ENCODE assay signal across 19 cellular contexts in the genomic region with DNA sequence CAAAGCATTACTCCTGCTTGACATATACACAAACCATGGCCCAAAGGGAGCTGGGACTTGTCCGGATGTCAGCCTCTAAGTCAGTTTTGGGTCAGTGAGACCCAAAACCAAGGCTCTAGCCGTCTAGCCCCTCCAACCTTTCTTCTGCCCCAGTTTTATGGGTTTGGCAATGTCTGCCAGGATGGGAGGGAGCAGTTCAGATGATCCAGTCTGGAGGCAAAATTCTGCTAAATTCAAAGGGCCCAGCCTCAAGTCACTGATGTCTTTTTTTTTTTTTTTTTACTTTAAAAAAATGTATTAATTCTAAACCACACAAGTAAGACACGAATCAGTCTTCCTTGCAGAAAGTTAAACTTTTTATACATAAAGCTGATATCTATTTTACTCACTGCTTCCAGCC. TPM values are rescaled to one million over a fixed set of nuclear protein-coding genes. Genes with fewer than 3 reads are reported as not detected.
DNase-seq lines count a peak whose midpoint lies in the region; ATAC-seq and TF ChIP-seq lines count a peak whose summit lies in the region.
"Had no signal": no experiment of that assay in that cellular context is flagged by ENCODE, and none has a peak within 500 bp of the region (broad histone marks: within the 10 kb centered on the region; RNA-seq: fewer than 3 reads in every experiment).

No MANE protein-coding gene starts in this region.

- H3K36me3 ChIP-seq in CD8-positive, alpha-beta T cell (ENCODE audit: insufficient read depth, low read length): no peaks in the 10 kb centered on the region
- H3K36me3 ChIP-seq in WERI-Rb-1: no peaks in the 10 kb centered on the region
- H3K36me3 ChIP-seq: BLaER1 had no signal

- no peak for TF ChIP-seq CTCF in CD8-positive, alpha-beta T cell (IDR thresholded peaks at IDR 0.05)
- TF ChIP-seq CTCF in WERI-Rb-1 (IDR thresholded peaks at IDR 0.05; ENCODE audit: low read depth, low read length): no peak

- CTCF ChIA-PET in CD8-positive, alpha-beta T cell (lab: Charles Lee): interaction anchor here (0.5 to 3.9 kb wide), 7 partner anchors 9 to 297 kb away, joined by 3 to 24 read pairs (median 3); no protein-coding TSS in a partner anchor

- POLR2A ChIA-PET in CD8-positive, alpha-beta T cell (lab: Charles Lee): interaction anchor here (1.0 to 1.4 kb wide), 4 partner anchors 8 to 12 kb away, joined by 5 to 8 read pairs (median 6); a partner anchor contains a TSS

- no peaks in the 10 kb centered on the region for H3K9me3 ChIP-seq in CD8-positive, alpha-beta T cell (ENCODE audit: low read length)
- no peaks in the 10 kb centered on the region for H3K9me3 ChIP-seq in WERI-Rb-1 (ENCODE audit: severe bottlenecking)
- H3K9me3 ChIP-seq: BLaER1 had no signal

- H3K36me3 Mint-ChIP-seq in activated CD4-positive, alpha-beta T cell treated with anti-CD3 and anti-CD28 coated beads, Interleukin-2, amount 10 ng/mL, durations not matched to agents 24 days and 14 days (ENCODE audit: low read depth): peaks cover 56% of the 10 kb centered on the region
- peaks cover 64% of the 10 kb centered on the region for H3K36me3 Mint-ChIP-seq in CD8-positive, alpha-beta T cell
- peaks cover 79% of the 10 kb centered on the region for H3K36me3 Mint-ChIP-seq in activated T-helper 2 cell treated with anti-CD3 and anti-CD28 coated beads, Interferon-gamma antibody, Interleukin-2, Interleukin-4, amounts not matched to agents 10 μg/mL and 5 μg/mL and 100 μg/mL, durations not matched to agents 14 hours and 24 hours and 36 hours (ENCODE audit: low read depth)
- peaks cover 10% of the 10 kb centered on the region for H3K36me3 Mint-ChIP-seq in natural killer cell treated with Interleukin-12 subunit alpha and Interleukin-12 subunit beta and Interleukin-15 and Interleukin-18, amount 100 ng/mL, for 72 hours

- peak overlapping the region; percentile 97 for H3K27ac Mint-ChIP-seq in activated CD4-positive, alpha-beta T cell treated with anti-CD3 and anti-CD28 coated beads, Interleukin-2, amount 10 ng/mL, durations not matched to agents 24 days and 14 days
- H3K27ac Mint-ChIP-seq in CD8-positive, alpha-beta T cell: peak overlapping the region; percentile 96
- H3K27ac Mint-ChIP-seq in activated T-helper 2 cell treated with anti-CD3 and anti-CD28 coated beads, Interferon-gamma antibody, Interleukin-2, Interleukin-4, amounts not matched to agents 10 μg/mL and 5 μg/mL and 100 μg/mL, durations not matched to agents 14 hours and 24 hours and 36 hours: peak overlapping the region; percentile 98
- peak overlapping the region; percentile 98 to 99 for H3K27ac Mint-ChIP-seq in natural killer cell treated with Interleukin-12 subunit alpha and Interleukin-12 subunit beta and Interleukin-15 and Interleukin-18, amount 100 ng/mL, for 72 hours

- in situ Hi-C loops in ACHN (cut with HindIII; ENCODE audit: low pct_ligation_motif_present, low pct_unique_long_range_greater_than_20kb, low sequenced_read_pairs): no loop called here

- peak overlapping the region; percentile 51 for H3K4me3 Mint-ChIP-seq in activated CD4-positive, alpha-beta T cell treated with anti-CD3 and anti-CD28 coated beads, Interleukin-2, amount 10 ng/mL, durations not matched to agents 24 days and 14 days
- H3K4me3 Mint-ChIP-seq in CD8-positive, alpha-beta T cell: peak overlapping the region; percentile 18
- H3K4me3 Mint-ChIP-seq in activated T-helper 2 cell treated with anti-CD3 and anti-CD28 coated beads, Interferon-gamma antibody, Interleukin-2, Interleukin-4, amounts not matched to agents 10 μg/mL and 5 μg/mL and 100 μg/mL, durations not matched to agents 14 hours and 24 hours and 36 hours (ENCODE audit: low read depth): no peak overlapping the region
- peak overlapping the region; percentile 74 for H3K4me3 Mint-ChIP-seq in natural killer cell treated with Interleukin-12 subunit alpha and Interleukin-12 subunit beta and Interleukin-15 and Interleukin-18, amount 100 ng/mL, for 72 hours

- peaks cover 90% of the 10 kb centered on the region for H3K4me1 ChIP-seq in CD8-positive, alpha-beta T cell (ENCODE audit: insufficient read depth, low read length)
- H3K4me1 ChIP-seq: parathyroid adenoma had no signal

- H3K27me3 ChIP-seq in CD8-positive, alpha-beta T cell (ENCODE audit: insufficient read depth, low read length): no peaks in the 10 kb centered on the region
- no peaks in the 10 kb centered on the region for H3K27me3 ChIP-seq in WERI-Rb-1 (ENCODE audit: insufficient read depth, low read depth, severe bottlenecking)
- H3K27me3 ChIP-seq: BLaER1, hepatocyte had no signal

- intact Hi-C loops in activated CD4-positive, alpha-beta T cell treated with anti-CD3 and anti-CD28 coated beads, Interleukin-2, amount 10 ng/mL, durations not matched to agents 24 days and 14 days (cut with micrococcal nuclease): no loop called here
- intact Hi-C loops in CD8-positive, alpha-beta T cell (cut with DNase I, micrococcal nuclease): loop anchor here in 1 of 2 experiments (2.0 kb wide), 1 partner anchor 15 kb away; no protein-coding TSS in a partner anchor
- intact Hi-C loops in activated T-helper 2 cell treated with anti-CD3 and anti-CD28 coated beads, Interferon-gamma antibody, Interleukin-2, Interleukin-4, amounts not matched to agents 10 μg/mL and 5 μg/mL and 100 μg/mL, durations not matched to agents 14 hours and 24 hours and 36 hours (cut with micrococcal nuclease): no loop called here

- no peak for ATAC-seq in CD8-positive, alpha-beta T cell
- no peak for ATAC-seq in natural killer cell treated with Interleukin-12 subunit alpha and Interleukin-12 subunit beta and Interleukin-15 and Interleukin-18, amount 100 ng/mL, for 72 hours
- no peak for ATAC-seq in GM19324 (IDR thresholded peaks at IDR 0.05; ENCODE audit: low FRiP score, unreplicated experiment)

- no peaks in the 10 kb centered on the region for H3K27me3 Mint-ChIP-seq in activated CD4-positive, alpha-beta T cell treated with anti-CD3 and anti-CD28 coated beads, Interleukin-2, amount 10 ng/mL, durations not matched to agents 24 days and 14 days
- no peaks in the 10 kb centered on the region for H3K27me3 Mint-ChIP-seq in CD8-positive, alpha-beta T cell (ENCODE audit: low read depth)
- H3K27me3 Mint-ChIP-seq in activated T-helper 2 cell treated with anti-CD3 and anti-CD28 coated beads, Interferon-gamma antibody, Interleukin-2, Interleukin-4, amounts not matched to agents 10 μg/mL and 5 μg/mL and 100 μg/mL, durations not matched to agents 14 hours and 24 hours and 36 hours (ENCODE audit: low read depth): no peaks in the 10 kb centered on the region
- H3K27me3 Mint-ChIP-seq in natural killer cell treated with Interleukin-12 subunit alpha and Interleukin-12 subunit beta and Interleukin-15 and Interleukin-18, amount 100 ng/mL, for 72 hours: no peaks in the 10 kb centered on the region

- H3K9me3 Mint-ChIP-seq in activated CD4-positive, alpha-beta T cell treated with anti-CD3 and anti-CD28 coated beads, Interleukin-2, amount 10 ng/mL, durations not matched to agents 24 days and 14 days: no peaks in the 10 kb centered on the region
- no peaks in the 10 kb centered on the region for H3K9me3 Mint-ChIP-seq in CD8-positive, alpha-beta T cell
- no peaks in the 10 kb centered on the region for H3K9me3 Mint-ChIP-seq in activated T-helper 2 cell treated with anti-CD3 and anti-CD28 coated beads, Interferon-gamma antibody, Interleukin-2, Interleukin-4, amounts not matched to agents 10 μg/mL and 5 μg/mL and 100 μg/mL, durations not matched to agents 14 hours and 24 hours and 36 hours
- no peaks in the 10 kb centered on the region for H3K9me3 Mint-ChIP-seq in natural killer cell treated with Interleukin-12 subunit alpha and Interleukin-12 subunit beta and Interleukin-15 and Interleukin-18, amount 100 ng/mL, for 72 hours

- H3K27ac ChIP-seq in CD8-positive, alpha-beta T cell (ENCODE audit: low read depth, low read length): no peak overlapping the region
- no peak overlapping the region for H3K27ac ChIP-seq in WERI-Rb-1
- H3K27ac ChIP-seq: BLaER1, hepatocyte, parathyroid adenoma, RWPE1 had no signal

- no peak overlapping the region for H3K4me3 ChIP-seq in CD8-positive, alpha-beta T cell (ENCODE audit: low read depth, low read length)
- no peak overlapping the region for H3K4me3 ChIP-seq in WERI-Rb-1 (ENCODE audit: low read depth, low read length)
- H3K4me3 ChIP-seq: BLaER1, hepatocyte had no signal

- no peak for DNase-seq in activated CD4-positive, alpha-beta T cell treated with anti-CD3 and anti-CD28 coated beads, Interleukin-2, amount 10 ng/mL, durations not matched to agents 24 days and 14 days
- DNase-seq in activated CD4-positive, alpha-beta T cell treated with anti-CD3 and anti-CD28 coated beads for 4 hours: no peak
- no peak for DNase-seq in CD8-positive, alpha-beta T cell
- DNase-seq in activated T-helper 2 cell treated with anti-CD3 and anti-CD28 coated beads, Interferon-gamma antibody, Interleukin-2, Interleukin-4, amounts not matched to agents 10 μg/mL and 5 μg/mL and 100 μg/mL, durations not matched to agents 14 hours and 24 hours and 36 hours (ENCODE audit: low spot score): no peak
- peak; percentile 52 for DNase-seq in natural killer cell treated with Interleukin-12 subunit alpha and Interleukin-12 subunit beta and Interleukin-15 and Interleukin-18, amount 100 ng/mL, for 72 hours (ENCODE audit: low spot score)
- DNase-seq in ACHN (no peak), WERI-Rb-1 (no peak)
- DNase-seq: activated gamma-delta T cell; NCI-H2107; NCI-H510A treated with DMSO at 0.1 percent for 48 hours; stimulated activated CD4-positive, alpha-beta T cell treated with anti-CD3 and anti-CD28 coated beads, Interleukin-4, amount 100 ng/mL, for 1 hour had no signal

- peaks cover 77% of the 10 kb centered on the region for H3K4me1 Mint-ChIP-seq in activated CD4-positive, alpha-beta T cell treated with anti-CD3 and anti-CD28 coated beads, Interleukin-2, amount 10 ng/mL, durations not matched to agents 24 days and 14 days
- H3K4me1 Mint-ChIP-seq in CD8-positive, alpha-beta T cell (ENCODE audit: low read depth): peaks cover 95% of the 10 kb centered on the region
- H3K4me1 Mint-ChIP-seq in activated T-helper 2 cell treated with anti-CD3 and anti-CD28 coated beads, Interferon-gamma antibody, Interleukin-2, Interleukin-4, amounts not matched to agents 10 μg/mL and 5 μg/mL and 100 μg/mL, durations not matched to agents 14 hours and 24 hours and 36 hours (ENCODE audit: low read depth): peaks cover 74% of the 10 kb centered on the region
- peaks cover 67 to 82% of the 10 kb centered on the region in 2 donors for H3K4me1 Mint-ChIP-seq in natural killer cell treated with Interleukin-12 subunit alpha and Interleukin-12 subunit beta and Interleukin-15 and Interleukin-18, amount 100 ng/mL, for 72 hours (ENCODE audit: low read depth in 2 of 2)

RNA-seq across cellular contexts. Expression of a gene that starts 8.6 kb away (rescaled TPM):
- 208 and 214 TPM in 2 replicates for total RNA-seq in activated CD4-positive, alpha-beta T cell treated with anti-CD3 and anti-CD28 coated beads, Interleukin-2, amount 10 ng/mL, durations not matched to agents 24 days and 14 days
- 100 to 1,000 TPM; 670 to 690 TPM for total RNA-seq in CD8-positive, alpha-beta T cell
- 166 and 169 TPM in 2 replicates for total RNA-seq in activated T-helper 2 cell treated with anti-CD3 and anti-CD28 coated beads, Interferon-gamma antibody, Interleukin-2, Interleukin-4, amounts not matched to agents 10 μg/mL and 5 μg/mL and 100 μg/mL, durations not matched to agents 14 hours and 24 hours and 36 hours
- total RNA-seq in natural killer cell treated with Interleukin-12 subunit alpha and Interleukin-12 subunit beta and Interleukin-15 and Interleukin-18, amount 100 ng/mL, for 72 hours: 100 to 1,000 TPM; 190 to 316 TPM

RNA-seq across cellular contexts. Expression of a gene that starts 36.2 kb away (rescaled TPM):
- not detected in 2 replicates for total RNA-seq in activated CD4-positive, alpha-beta T cell treated with anti-CD3 and anti-CD28 coated beads, Interleukin-2, amount 10 ng/mL, durations not matched to agents 24 days and 14 days
- under 1 TPM in 1 of 2 experiments, not detected in 1; 0.19 TPM for total RNA-seq in CD8-positive, alpha-beta T cell
- total RNA-seq in activated T-helper 2 cell treated with anti-CD3 and anti-CD28 coated beads, Interferon-gamma antibody, Interleukin-2, Interleukin-4, amounts not matched to agents 10 μg/mL and 5 μg/mL and 100 μg/mL, durations not matched to agents 14 hours and 24 hours and 36 hours: not detected in 2 replicates
- total RNA-seq in natural killer cell treated with Interleukin-12 subunit alpha and Interleukin-12 subunit beta and Interleukin-15 and Interleukin-18, amount 100 ng/mL, for 72 hours: not detected
- total RNA-seq: A172, G401, H4, hepatocyte had no signal
